Comparison of ENCODE assay signal across 32 cellular contexts in genomic region chr2:56743807-56744206, GRCh38.
"Had no signal": no experiment of that assay in that cellular context is flagged by ENCODE, and none has a peak within 500 bp of the region (broad histone marks: within the 10 kb centered on the region; RNA-seq: fewer than 3 reads in every experiment).

No MANE protein-coding gene starts in this region.

- H3K4me1 Mint-ChIP-seq: activated CD4-positive, alpha-beta T cell treated with anti-CD3 and anti-CD28 coated beads for 36 hours; activated CD4-positive, alpha-beta T cell treated with anti-CD3 and anti-CD28 coated beads, Interleukin-2, amount 10 ng/mL, durations not matched to agents 24 days and 14 days; activated CD8-positive, alpha-beta memory T cell treated with anti-CD3 and anti-CD28 coated beads, Interleukin-2, amount 10 ng/mL, durations not matched to agents 7 days and 5 days; activated naive CD4-positive, alpha-beta T cell treated with anti-CD3 and anti-CD28 coated beads, Interleukin-2, amount 10 ng/mL, durations not matched to agents 7 days and 5 days; activated naive CD8-positive, alpha-beta T cell treated with anti-CD3 and anti-CD28 coated beads, Interleukin-2, amount 10 ng/mL, durations not matched to agents 7 days and 5 days; central memory CD8-positive, alpha-beta T cell had no signal

- H3K36me3 ChIP-seq: ascending aorta, brain microvascular endothelial cell had no signal

- H3K27me3 ChIP-seq: ascending aorta, brain microvascular endothelial cell had no signal

- DNase-seq: activated CD4-positive, alpha-beta memory T cell treated with anti-CD3 and anti-CD28 coated beads for 36 hours; activated CD4-positive, alpha-beta T cell treated with anti-CD3 and anti-CD28 coated beads for 36 hours; activated CD4-positive, alpha-beta T cell treated with anti-CD3 and anti-CD28 coated beads, Interleukin-2, amount 10 ng/mL, durations not matched to agents 24 days and 14 days; activated CD4-positive, CD25-positive, alpha-beta regulatory T cell; activated CD4-positive, CD25-positive, alpha-beta regulatory T cell treated with anti-CD3 and anti-CD28 coated beads, Interleukin-2, amount 50 U/mL, for 72 hours; activated CD8-positive, alpha-beta memory T cell treated with anti-CD3 and anti-CD28 coated beads, Interleukin-2, amount 10 ng/mL, durations not matched to agents 7 days and 5 days; activated CD8-positive, alpha-beta memory T cell treated with anti-CD3 and anti-CD28 coated beads, Interleukin-2, amount 50 U/mL, for 4 hours; activated CD8-positive, alpha-beta T cell treated with anti-CD3 and anti-CD28 coated beads, Interleukin-2, amount 10 ng/mL, durations not matched to agents 7 days and 5 days; activated gamma-delta T cell; activated naive CD4-positive, alpha-beta T cell; activated naive CD4-positive, alpha-beta T cell treated with anti-CD3 and anti-CD28 coated beads, Interleukin-2, amount 10 ng/mL, durations not matched to agents 7 days and 5 days; activated naive CD8-positive, alpha-beta T cell treated with anti-CD3 and anti-CD28 coated beads, Interleukin-2, amount 10 ng/mL, durations not matched to agents 7 days and 5 days; activated T-cell treated with anti-CD3 and anti-CD28 coated beads, Interleukin-2, amount 50 U/mL, for 1 hour; activated T-cell treated with anti-CD3 and anti-CD28 coated beads, Interleukin-2, amount 50 U/mL, for 48 hours; brain microvascular endothelial cell; dorsolateral prefrontal cortex; effector memory CD8-positive, alpha-beta T cell; foreskin fibroblast; head of caudate nucleus; T-helper 2 cell had no signal

- FAIRE-seq: bronchial epithelial cell, endometrium, endothelial cell of umbilical vein, frontal cortex had no signal

- H3K4me1 ChIP-seq: ascending aorta had no signal

- H3K9me3 ChIP-seq: ascending aorta had no signal

- H3K27ac Mint-ChIP-seq: activated CD4-positive, alpha-beta memory T cell treated with anti-CD3 and anti-CD28 coated beads for 36 hours; activated CD4-positive, alpha-beta T cell treated with anti-CD3 and anti-CD28 coated beads for 36 hours; activated CD4-positive, alpha-beta T cell treated with anti-CD3 and anti-CD28 coated beads, Interleukin-2, amount 10 ng/mL, durations not matched to agents 24 days and 14 days; activated CD8-positive, alpha-beta memory T cell treated with anti-CD3 and anti-CD28 coated beads, Interleukin-2, amount 10 ng/mL, durations not matched to agents 7 days and 5 days; activated CD8-positive, alpha-beta T cell treated with anti-CD3 and anti-CD28 coated beads, Interleukin-2, amount 10 ng/mL, durations not matched to agents 7 days and 5 days; activated naive CD4-positive, alpha-beta T cell treated with anti-CD3 and anti-CD28 coated beads, Interleukin-2, amount 10 ng/mL, durations not matched to agents 7 days and 5 days; activated naive CD4-positive, alpha-beta T cell treated with anti-CD3 and anti-CD28 coated beads, Interleukin-2, amount 50 U/mL, for 72 hours; activated naive CD8-positive, alpha-beta T cell treated with anti-CD3 and anti-CD28 coated beads, Interleukin-2, amount 10 ng/mL, durations not matched to agents 7 days and 5 days; activated T-helper 1 cell treated with anti-CD3 and anti-CD28 coated beads, Interleukin-12 subunit alpha, Interleukin-12 subunit beta, Interleukin-2, Interleukin-4 antibody, amounts not matched to agents 30 ng/mL and 10 ng/mL and 1 ng/mL, durations not matched to agents 14 hours and 24 hours and 36 hours; dendritic cell treated with granulocyte-macrophage colony-stimulating factor and Interleukin-4, amounts not matched to agents 40 ng/mL and 50 ng/mL, for 4 days; effector memory CD8-positive, alpha-beta T cell had no signal

- H3K9me3 Mint-ChIP-seq: activated CD4-positive, alpha-beta T cell treated with anti-CD3 and anti-CD28 coated beads, Interleukin-2, amount 10 ng/mL, durations not matched to agents 24 days and 14 days; activated naive CD8-positive, alpha-beta T cell treated with anti-CD3 and anti-CD28 coated beads, Interleukin-2, amount 10 ng/mL, durations not matched to agents 7 days and 5 days; activated T-helper 1 cell treated with anti-CD3 and anti-CD28 coated beads, Interleukin-12 subunit alpha, Interleukin-12 subunit beta, Interleukin-2, Interleukin-4 antibody, amounts not matched to agents 30 ng/mL and 10 ng/mL and 1 ng/mL, durations not matched to agents 14 hours and 24 hours and 36 hours; dendritic cell treated with granulocyte-macrophage colony-stimulating factor and Interleukin-4, amounts not matched to agents 40 ng/mL and 50 ng/mL, for 4 days had no signal

- H3K4me3 Mint-ChIP-seq: activated CD4-positive, alpha-beta memory T cell treated with anti-CD3 and anti-CD28 coated beads for 36 hours; activated CD4-positive, alpha-beta T cell treated with anti-CD3 and anti-CD28 coated beads for 36 hours; activated CD4-positive, alpha-beta T cell treated with anti-CD3 and anti-CD28 coated beads, Interleukin-2, amount 10 ng/mL, durations not matched to agents 24 days and 14 days; activated CD8-positive, alpha-beta memory T cell treated with anti-CD3 and anti-CD28 coated beads, Interleukin-2, amount 10 ng/mL, durations not matched to agents 7 days and 5 days; activated CD8-positive, alpha-beta T cell treated with anti-CD3 and anti-CD28 coated beads, Interleukin-2, amount 10 ng/mL, durations not matched to agents 7 days and 5 days; activated naive CD4-positive, alpha-beta T cell treated with anti-CD3 and anti-CD28 coated beads, Interleukin-2, amount 10 ng/mL, durations not matched to agents 7 days and 5 days; activated naive CD8-positive, alpha-beta T cell treated with anti-CD3 and anti-CD28 coated beads, Interleukin-2, amount 10 ng/mL, durations not matched to agents 7 days and 5 days; activated T-helper 1 cell treated with anti-CD3 and anti-CD28 coated beads, Interleukin-12 subunit alpha, Interleukin-12 subunit beta, Interleukin-2, Interleukin-4 antibody, amounts not matched to agents 30 ng/mL and 10 ng/mL and 1 ng/mL, durations not matched to agents 14 hours and 24 hours and 36 hours; central memory CD8-positive, alpha-beta T cell; dendritic cell treated with granulocyte-macrophage colony-stimulating factor and Interleukin-4, amounts not matched to agents 40 ng/mL and 50 ng/mL, for 4 days; effector memory CD8-positive, alpha-beta T cell had no signal

- H3K4me3 ChIP-seq: ascending aorta, coronary artery, dorsolateral prefrontal cortex had no signal

- H3K27me3 Mint-ChIP-seq: activated CD4-positive, alpha-beta memory T cell treated with anti-CD3 and anti-CD28 coated beads for 36 hours; activated CD4-positive, alpha-beta T cell treated with anti-CD3 and anti-CD28 coated beads for 36 hours; activated CD4-positive, alpha-beta T cell treated with anti-CD3 and anti-CD28 coated beads, Interleukin-2, amount 10 ng/mL, durations not matched to agents 24 days and 14 days; activated CD8-positive, alpha-beta memory T cell treated with anti-CD3 and anti-CD28 coated beads, Interleukin-2, amount 10 ng/mL, durations not matched to agents 7 days and 5 days; activated naive CD4-positive, alpha-beta T cell treated with anti-CD3 and anti-CD28 coated beads, Interleukin-2, amount 10 ng/mL, durations not matched to agents 7 days and 5 days; activated naive CD8-positive, alpha-beta T cell treated with anti-CD3 and anti-CD28 coated beads, Interleukin-2, amount 10 ng/mL, durations not matched to agents 7 days and 5 days; central memory CD8-positive, alpha-beta T cell; dendritic cell treated with granulocyte-macrophage colony-stimulating factor and Interleukin-4, amounts not matched to agents 40 ng/mL and 50 ng/mL, for 4 days; effector memory CD8-positive, alpha-beta T cell had no signal

- H3K36me3 Mint-ChIP-seq: activated CD4-positive, alpha-beta memory T cell treated with anti-CD3 and anti-CD28 coated beads for 36 hours; activated CD8-positive, alpha-beta memory T cell treated with anti-CD3 and anti-CD28 coated beads, Interleukin-2, amount 10 ng/mL, durations not matched to agents 7 days and 5 days; activated naive CD4-positive, alpha-beta T cell treated with anti-CD3 and anti-CD28 coated beads, Interleukin-2, amount 10 ng/mL, durations not matched to agents 7 days and 5 days; activated naive CD4-positive, alpha-beta T cell treated with anti-CD3 and anti-CD28 coated beads, Interleukin-2, amount 50 U/mL, for 72 hours; activated naive CD8-positive, alpha-beta T cell treated with anti-CD3 and anti-CD28 coated beads, Interleukin-2, amount 10 ng/mL, durations not matched to agents 7 days and 5 days had no signal

- ATAC-seq: activated CD4-positive, alpha-beta T cell treated with anti-CD3 and anti-CD28 coated beads for 36 hours; activated CD8-positive, alpha-beta memory T cell treated with anti-CD3 and anti-CD28 coated beads, Interleukin-2, amount 10 ng/mL, durations not matched to agents 7 days and 5 days; activated CD8-positive, alpha-beta T cell treated with anti-CD3 and anti-CD28 coated beads, Interleukin-2, amount 10 ng/mL, durations not matched to agents 7 days and 5 days; activated naive CD4-positive, alpha-beta T cell treated with anti-CD3 and anti-CD28 coated beads, Interleukin-2, amount 50 U/mL, for 72 hours; effector memory CD8-positive, alpha-beta T cell; esophagus mucosa had no signal

- H3K27ac ChIP-seq: ascending aorta, brain microvascular endothelial cell, coronary artery, dorsolateral prefrontal cortex, epithelial cell of prostate had no signal
